12 cellular contexts compared by ENCODE assay signal in genomic region chr13:33536639-33537425, GRCh38.
DNase-seq lines count a peak whose midpoint lies in the region; ATAC-seq and TF ChIP-seq lines count a peak whose summit lies in the region.
"Had no signal": no experiment of that assay in that cellular context is flagged by ENCODE, and none has a peak within 500 bp of the region (broad histone marks: within the 10 kb centered on the region; RNA-seq: fewer than 3 reads in every experiment).

No MANE protein-coding gene starts in this region.

- peaks cover 26% of the 10 kb centered on the region for H3K4me1 ChIP-seq in body of pancreas
- H3K4me1 ChIP-seq in left lung = peaks cover 7 to 19% of the 10 kb centered on the region in 2 donors
- peaks cover 14 to 17% of the 10 kb centered on the region in 2 donors for H3K4me1 ChIP-seq in naive thymus-derived CD4-positive, alpha-beta T cell (ENCODE audit: control insufficient read depth in 2 of 2, insufficient read depth in 2 of 2, low read length in 2 of 2)

- 44 to 58% methylated on average over 7 of the region's 7 CpGs for WGBS in body of pancreas, 2 donors

- peak; percentile 24 for ATAC-seq in body of pancreas
- ATAC-seq in left lung = peak; percentile 55
- no peak for ATAC-seq in naive thymus-derived CD4-positive, alpha-beta T cell

- CTCF ChIA-PET in naive thymus-derived CD4-positive, alpha-beta T cell (lab: Charles Lee) = no interaction called here

- no peaks in the 10 kb centered on the region for H3K9me3 ChIP-seq in body of pancreas
- H3K9me3 ChIP-seq in left lung = no peaks in the 10 kb centered on the region
- no peaks in the 10 kb centered on the region for H3K9me3 ChIP-seq in naive thymus-derived CD4-positive, alpha-beta T cell (ENCODE audit: control insufficient read depth in 2 of 3, low read length in 3 of 3)

- peak; percentile 7 for DNase-seq in DMS53 (lab: John Stamatoyannopoulos, UW)
- DNase-seq in DMS53 treated with DMSO at 0.1 percent for 48 hours (lab: John Stamatoyannopoulos, UW; ENCODE audit: unreplicated experiment) = no peak
- DNase-seq in body of pancreas = no peak
- no peak for DNase-seq in left lung
- no peak for DNase-seq in naive thymus-derived CD4-positive, alpha-beta T cell
- DNase-seq in MV-4-11 (lab: John Stamatoyannopoulos, UW) = no peak
- DNase-seq in NCI-H345 treated with DMSO at 0.1 percent for 48 hours (lab: John Stamatoyannopoulos, UW; ENCODE audit: unreplicated experiment) = no peak
- DNase-seq: 8988T; activated naive CD4-positive, alpha-beta T cell treated with Interleukin-2 at 50 U/mL for 16 hours; NCI-H1436 treated with DMSO at 0.1 percent for 48 hours; stimulated activated CD4-positive, alpha-beta T cell treated with anti-CD3 and anti-CD28 coated beads, Interleukin-12 subunit alpha, Interleukin-12 subunit beta, amount 100 ng/mL, for 4 hours had no signal

- peaks cover 0 to 11% (median 0%) of the 10 kb centered on the region in 5 donors for H3K36me3 Mint-ChIP-seq in naive thymus-derived CD4-positive, alpha-beta T cell

- no peaks in the 10 kb centered on the region for H3K27me3 ChIP-seq in body of pancreas
- no peaks in the 10 kb centered on the region for H3K27me3 ChIP-seq in left lung
- no peaks in the 10 kb centered on the region for H3K27me3 ChIP-seq in naive thymus-derived CD4-positive, alpha-beta T cell (ENCODE audit: control insufficient read depth in 2 of 2, insufficient read depth in 2 of 2, low read length in 2 of 2)

- POLR2A ChIA-PET in naive thymus-derived CD4-positive, alpha-beta T cell (lab: Charles Lee) = no interaction called here

- H3K27ac Mint-ChIP-seq in naive thymus-derived CD4-positive, alpha-beta T cell = peak overlapping the region in 3 of 9 donors; percentile 6 to 58 (median 56)

- H3K27ac ChIP-seq in body of pancreas (peak overlapping the region in 1 of 4 donors; percentile 24), left lung (peak overlapping the region; percentile 3 to 53), temporal lobe (ENCODE audit: low read depth, low read length) (peak overlapping the region; percentile 83)
- H3K27ac ChIP-seq in naive thymus-derived CD4-positive, alpha-beta T cell (ENCODE audit: low read depth, low read length) = no peak overlapping the region

- peaks cover 0 to 6% (median 0%) of the 10 kb centered on the region in 11 donors for H3K9me3 Mint-ChIP-seq in naive thymus-derived CD4-positive, alpha-beta T cell

- H3K4me1 Mint-ChIP-seq in naive thymus-derived CD4-positive, alpha-beta T cell = peaks cover 12 to 30% (median 23%) of the 10 kb centered on the region in 7 donors

- no peak for TF ChIP-seq CTCF in body of pancreas (IDR thresholded peaks at IDR 0.05)
- no peak for TF ChIP-seq CTCF in left lung (IDR thresholded peaks at IDR 0.05)

- H3K4me3 ChIP-seq in body of pancreas (no peak overlapping the region), left lung (no peak overlapping the region)
- H3K4me3 ChIP-seq in naive thymus-derived CD4-positive, alpha-beta T cell (ENCODE audit: low read length) = no peak overlapping the region

- H3K36me3 ChIP-seq in body of pancreas (replicated peaks in 1 of 2; ENCODE audit: insufficient read depth in 1 of 2, low read depth in 2 of 2) = no peaks in the 10 kb centered on the region
- no peaks in the 10 kb centered on the region for H3K36me3 ChIP-seq in left lung
- no peaks in the 10 kb centered on the region for H3K36me3 ChIP-seq in naive thymus-derived CD4-positive, alpha-beta T cell (ENCODE audit: control insufficient read depth in 2 of 3, insufficient read depth in 3 of 3, low read length in 3 of 3)

- H3K27me3 Mint-ChIP-seq in naive thymus-derived CD4-positive, alpha-beta T cell = no peaks in the 10 kb centered on the region

- H3K4me3 Mint-ChIP-seq in naive thymus-derived CD4-positive, alpha-beta T cell = no peak overlapping the region

- intact Hi-C loops in body of pancreas (cut with DNase I) = no loop called here
- intact Hi-C loops in left lung (cut with DNase I) = no loop called here
- intact Hi-C loops in naive thymus-derived CD4-positive, alpha-beta T cell (cut with micrococcal nuclease) = no loop called here

- TF ChIP-seq POLR2A in body of pancreas (IDR thresholded peaks at IDR 0.05) = no peak
